Comparison of ENCODE assay signal across 8 cellular contexts in the genomic region with DNA sequence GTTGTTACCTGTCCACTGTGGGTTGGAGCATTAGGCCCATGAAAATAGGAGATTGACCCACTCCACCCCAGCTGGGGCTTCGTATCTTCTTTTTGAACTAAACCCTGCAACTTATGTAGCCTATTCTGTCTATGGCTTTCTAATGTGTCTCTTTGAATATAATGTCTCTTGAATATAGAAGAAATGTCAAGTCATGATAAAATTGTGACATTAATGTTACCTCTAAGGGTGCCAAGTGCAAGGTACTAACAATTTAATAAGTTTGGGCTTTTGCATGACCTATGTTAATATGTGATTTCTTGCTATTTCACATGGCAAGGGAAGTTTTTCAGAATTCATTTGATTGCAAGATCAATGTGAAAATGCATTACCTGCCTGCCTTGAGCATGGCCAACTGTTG.
"Had no signal": no experiment of that assay in that cellular context is flagged by ENCODE, and none has a peak within 500 bp of the region (broad histone marks: within the 10 kb centered on the region; RNA-seq: fewer than 3 reads in every experiment).

No MANE protein-coding gene starts in this region.

- DNase-seq: GDM1, GF-D8 had no signal

- FAIRE-seq: G401.6, GM12878, GM12891, GM12892, GM18507, GM19239 had no signal

- H3K4me3 ChIP-seq: GM12878 had no signal

- ATAC-seq: GM12878 had no signal
